Comparison of ENCODE assay signal across 30 cellular contexts in genomic region chr7:39202041-39202440, GRCh38.
"Had no signal": no experiment of that assay in that cellular context is flagged by ENCODE, and none has a peak within 500 bp of the region (broad histone marks: within the 10 kb centered on the region; RNA-seq: fewer than 3 reads in every experiment).

No MANE protein-coding gene starts in this region.

- DNase-seq: naive thymus-derived CD8-positive, alpha-beta T cell; nephron progenitor cell; occipital lobe; ovary; posterior cingulate gyrus; psoas muscle; right cardiac atrium; right lobe of liver; sigmoid colon; small intestine; stimulated activated CD4-positive, alpha-beta T cell treated with anti-CD3 and anti-CD28 coated beads, Interleukin-15, amount 100 ng/mL, for 24 hours; stimulated activated CD4-positive, alpha-beta T cell treated with anti-CD3 and anti-CD28 coated beads, Interleukin-2, amount 100 ng/mL, for 24 hours; stimulated activated CD4-positive, alpha-beta T cell treated with anti-CD3 and anti-CD28 coated beads, Interleukin-2, amount 100 ng/mL, for 48 hours; stimulated activated CD4-positive, alpha-beta T cell treated with anti-CD3 and anti-CD28 coated beads, Interleukin-4, amount 100 ng/mL, for 24 hours; stimulated activated naive B cell treated with anti-CD40 and anti-IgM and Interleukin-4, amounts not matched to agents 10 μg/mL and 1 μg/mL and 100 μg/mL, for 72 hours; stimulated activated naive CD4-positive, alpha-beta T cell treated with Interleukin-2 at 50 U/mL for 16 hours; stomach; thyroid gland; trophoblast cell; upper lobe of left lung had no signal

- H3K27me3 Mint-ChIP-seq: naive thymus-derived CD8-positive, alpha-beta T cell; progenitor cell of endocrine pancreas; stimulated activated naive B cell treated with anti-CD40 and anti-IgM and Interleukin-4, amounts not matched to agents 10 μg/mL and 1 μg/mL and 100 μg/mL, for 72 hours; stimulated activated naive CD8-positive, alpha-beta T cell treated with anti-CD3 and anti-CD28 coated beads, Interleukin-15, Interleukin-2, amounts not matched to agents 100 ng/mL and 50 ng/mL, for 24 hours had no signal

- H3K4me1 Mint-ChIP-seq: naive thymus-derived CD8-positive, alpha-beta T cell; stimulated activated effector memory CD8-positive, alpha-beta T cell treated with anti-CD3 and anti-CD28 coated beads, Interleukin-12 subunit alpha, Interleukin-12 subunit beta, amount 100 ng/mL, for 72 hours; stimulated activated naive B cell treated with anti-CD40 and anti-IgM and Interleukin-4, amounts not matched to agents 10 μg/mL and 1 μg/mL and 100 μg/mL, for 72 hours had no signal

- H3K36me3 ChIP-seq: ovary, right lobe of liver, sigmoid colon, stomach, thoracic aorta, thyroid gland, tibial nerve, upper lobe of left lung, vagina had no signal

- H3K27ac ChIP-seq: ovary, parathyroid adenoma, psoas muscle, right lobe of liver, sigmoid colon, stomach, thoracic aorta, thyroid gland, tibial nerve, upper lobe of left lung, vagina had no signal

- H3K4me3 ChIP-seq: ovary, psoas muscle, right lobe of liver, sigmoid colon, stomach, thoracic aorta, thyroid gland, tibial nerve, upper lobe of left lung, vagina had no signal

- H3K9me3 ChIP-seq: ovary, psoas muscle, right lobe of liver, sigmoid colon, stomach, thoracic aorta, thyroid gland, tibial nerve, upper lobe of left lung, vagina had no signal

- H3K9me3 Mint-ChIP-seq: naive thymus-derived CD8-positive, alpha-beta T cell; natural killer cell treated with Interleukin-12 subunit alpha and Interleukin-12 subunit beta and Interleukin-15 and Interleukin-18, amount 100 ng/mL, for 72 hours; nephron progenitor cell; neural crest cell; stimulated activated effector memory CD8-positive, alpha-beta T cell treated with anti-CD3 and anti-CD28 coated beads, Interleukin-12 subunit alpha, Interleukin-12 subunit beta, amount 100 ng/mL, for 72 hours; stimulated activated naive B cell treated with anti-CD40 and anti-IgM and Interleukin-4, amounts not matched to agents 10 μg/mL and 1 μg/mL and 100 μg/mL, for 72 hours; stimulated activated naive CD8-positive, alpha-beta T cell treated with anti-CD3 and anti-CD28 coated beads, Interleukin-15, Interleukin-2, amounts not matched to agents 100 ng/mL and 50 ng/mL, for 24 hours had no signal

- H2AFZ ChIP-seq: parathyroid adenoma had no signal

- H3K36me3 Mint-ChIP-seq: naive thymus-derived CD8-positive, alpha-beta T cell; natural killer cell treated with Interleukin-12 subunit alpha and Interleukin-12 subunit beta and Interleukin-15 and Interleukin-18, amount 100 ng/mL, for 72 hours; stimulated activated effector memory CD8-positive, alpha-beta T cell treated with anti-CD3 and anti-CD28 coated beads, Interleukin-12 subunit alpha, Interleukin-12 subunit beta, amount 100 ng/mL, for 72 hours; stimulated activated naive B cell treated with anti-CD40 and anti-IgM and Interleukin-4, amounts not matched to agents 10 μg/mL and 1 μg/mL and 100 μg/mL, for 72 hours had no signal

- ATAC-seq: naive thymus-derived CD8-positive, alpha-beta T cell; natural killer cell treated with Interleukin-12 subunit alpha and Interleukin-12 subunit beta and Interleukin-15 and Interleukin-18, amount 100 ng/mL, for 72 hours; psoas muscle; right cardiac atrium; right lobe of liver; stimulated activated effector memory CD8-positive, alpha-beta T cell treated with anti-CD3 and anti-CD28 coated beads, Interleukin-12 subunit alpha, Interleukin-12 subunit beta, amount 100 ng/mL, for 72 hours; stimulated activated naive B cell treated with anti-CD40 and anti-IgM and Interleukin-4, amounts not matched to agents 10 μg/mL and 1 μg/mL and 100 μg/mL, for 72 hours had no signal

- H3K9ac ChIP-seq: parathyroid adenoma had no signal

- H3K27me3 ChIP-seq: ovary, right lobe of liver, sigmoid colon, stomach, thyroid gland, tibial nerve, upper lobe of left lung, vagina had no signal

- H3K4me1 ChIP-seq: parathyroid adenoma, psoas muscle, right lobe of liver, sigmoid colon, stomach, thyroid gland, tibial nerve, upper lobe of left lung, vagina had no signal

- FAIRE-seq: small intestine, urothelium cell line had no signal

- H3K27ac Mint-ChIP-seq: naive thymus-derived CD8-positive, alpha-beta T cell; natural killer cell treated with Interleukin-12 subunit alpha and Interleukin-12 subunit beta and Interleukin-15 and Interleukin-18, amount 100 ng/mL, for 72 hours; nephron progenitor cell; progenitor cell of endocrine pancreas; stimulated activated effector memory CD8-positive, alpha-beta T cell treated with anti-CD3 and anti-CD28 coated beads, Interleukin-12 subunit alpha, Interleukin-12 subunit beta, amount 100 ng/mL, for 72 hours; stimulated activated naive B cell treated with anti-CD40 and anti-IgM and Interleukin-4, amounts not matched to agents 10 μg/mL and 1 μg/mL and 100 μg/mL, for 72 hours; stimulated activated naive CD8-positive, alpha-beta T cell treated with anti-CD3 and anti-CD28 coated beads, Interleukin-15, Interleukin-2, amounts not matched to agents 100 ng/mL and 50 ng/mL, for 24 hours had no signal

- H3K79me2 ChIP-seq: parathyroid adenoma had no signal

- H3K4me3 Mint-ChIP-seq: naive thymus-derived CD8-positive, alpha-beta T cell; natural killer cell treated with Interleukin-12 subunit alpha and Interleukin-12 subunit beta and Interleukin-15 and Interleukin-18, amount 100 ng/mL, for 72 hours; nephron progenitor cell; neural crest cell; stimulated activated effector memory CD8-positive, alpha-beta T cell treated with anti-CD3 and anti-CD28 coated beads, Interleukin-12 subunit alpha, Interleukin-12 subunit beta, amount 100 ng/mL, for 72 hours; stimulated activated naive B cell treated with anti-CD40 and anti-IgM and Interleukin-4, amounts not matched to agents 10 μg/mL and 1 μg/mL and 100 μg/mL, for 72 hours; stimulated activated naive CD8-positive, alpha-beta T cell treated with anti-CD3 and anti-CD28 coated beads, Interleukin-15, Interleukin-2, amounts not matched to agents 100 ng/mL and 50 ng/mL, for 24 hours had no signal
